ENCODE assay signal across 1 cellular context in genomic region chr18:52903858-52904257, GRCh38.
TF ChIP-seq lines count a peak whose summit lies in the region.

No MANE protein-coding gene starts in this region.

TF ChIP-seq in SK-N-SH treated with all-trans-retinoic acid at 6 μM for 48 hours, 23 proteins besides CTCF, POLR2A, EP300 and RAD21 (continued from another document):
- no peak for TF ChIP-seq ZFP30 (CRISPR knock-in tag; IDR thresholded peaks at IDR 0.05)
- TF ChIP-seq ESRRG (CRISPR knock-in tag; IDR thresholded peaks at IDR 0.05), result no peak
- TF ChIP-seq CREB5 (CRISPR knock-in tag; IDR thresholded peaks at IDR 0.05; ENCODE audit: low read depth), result no peak
- no peak for TF ChIP-seq ZFP3 (CRISPR knock-in tag; IDR thresholded peaks at IDR 0.05)
- TF ChIP-seq ZNF565 (CRISPR knock-in tag; conservative IDR thresholded peaks at IDR 0.05; ENCODE audit: low read depth), result no peak
- TF ChIP-seq ZNF8 (CRISPR knock-in tag; IDR thresholded peaks at IDR 0.05), result no peak
- no peak for TF ChIP-seq ARNTL (CRISPR knock-in tag; IDR thresholded peaks at IDR 0.05; ENCODE audit: borderline replicate concordance, low read depth)
